ENCODE assay signal across 8 cellular contexts in genomic region chr19:33175886-33176669, GRCh38. TPM values are rescaled to one million over a fixed set of nuclear protein-coding genes. Genes with fewer than 3 reads are reported as not detected.
DNase-seq lines count a peak whose midpoint lies in the region; ATAC-seq and TF ChIP-seq lines count a peak whose summit lies in the region.

No MANE protein-coding gene starts in this region.

- H3K36me3 ChIP-seq in BLaER1 treated with 17β-estradiol and CSF1 and Interleukin-3, amounts not matched to agents 10 nM and 100 nM = 0 out of 22 replicates have a peak, but pooled peaks cover 0 to 5% (median 0%) of the 10 kb centered on the region in 11 experiments
- no peaks in the 10 kb centered on the region for H3K36me3 ChIP-seq in GM23248 (ENCODE audit: low read depth)
- H3K36me3 ChIP-seq in PC-3 (ENCODE audit: low read depth, low read length) = no peaks in the 10 kb centered on the region

- H3K9me3 ChIP-seq in BLaER1 treated with 17β-estradiol and CSF1 and Interleukin-3, amounts not matched to agents 10 nM and 100 nM (replicated peaks in 1 of 11) = no peaks in the 10 kb centered on the region
- H3K9me3 ChIP-seq in GM23248 (ENCODE audit: low read depth) = no peaks in the 10 kb centered on the region
- no peaks in the 10 kb centered on the region for H3K9me3 ChIP-seq in PC-3 (ENCODE audit: low read length)

- peaks cover 12% of the 10 kb centered on the region for H3K27me3 Mint-ChIP-seq in brain

- H3K79me2 ChIP-seq in GM23248 (ENCODE audit: insufficient read depth) (peaks cover 10% of the 10 kb centered on the region), PC-3 (ENCODE audit: low read length) (peaks cover 14% of the 10 kb centered on the region)

- BruUV-seq in PC-3 (replicated peaks; lab: Mats Ljungman, UMichigan) = TSS peak; percentile 55

- intact Hi-C loops in PC-3 (cut with micrococcal nuclease) = loop anchor here (5.0 kb wide), 1 partner anchor 204 kb away; the partner anchor contains the start of genes CEP89 and FAAP24

- H3K36me3 Mint-ChIP-seq in brain = no peaks in the 10 kb centered on the region
- peaks cover 30% of the 10 kb centered on the region for H3K36me3 Mint-ChIP-seq in stimulated activated effector memory CD8-positive, alpha-beta T cell treated with anti-CD3 and anti-CD28 coated beads, Interleukin-12 subunit alpha, Interleukin-12 subunit beta, amount 100 ng/mL, for 72 hours

- H3K27ac Mint-ChIP-seq in brain = peak overlapping the region; percentile 90 to 98 (median 94)
- peak overlapping the region; percentile 100 for H3K27ac Mint-ChIP-seq in stimulated activated effector memory CD8-positive, alpha-beta T cell treated with anti-CD3 and anti-CD28 coated beads, Interleukin-12 subunit alpha, Interleukin-12 subunit beta, amount 100 ng/mL, for 72 hours

- ATAC-seq in PC-3 = no peak
- no peak for ATAC-seq in stimulated activated effector memory CD8-positive, alpha-beta T cell treated with anti-CD3 and anti-CD28 coated beads, Interleukin-12 subunit alpha, Interleukin-12 subunit beta, amount 100 ng/mL, for 72 hours
- no peak for ATAC-seq in HG03442 (IDR thresholded peaks at IDR 0.05; ENCODE audit: unreplicated experiment)

- H4K20me1 ChIP-seq in BLaER1 treated with 17β-estradiol and CSF1 and Interleukin-3, amounts not matched to agents 10 nM and 100 nM = no peaks in the 10 kb centered on the region
- H4K20me1 ChIP-seq in GM23248 (ENCODE audit: insufficient read depth) (no peaks in the 10 kb centered on the region), PC-3 (ENCODE audit: low read length) (no peaks in the 10 kb centered on the region)

- H3K27me3 ChIP-seq in BLaER1 treated with 17β-estradiol and CSF1 and Interleukin-3, amounts not matched to agents 10 nM and 100 nM = no peaks in the 10 kb centered on the region
- H3K27me3 ChIP-seq in GM23248 (replicated peaks; ENCODE audit: insufficient read depth) = no peaks in the 10 kb centered on the region
- no peaks in the 10 kb centered on the region for H3K27me3 ChIP-seq in PC-3 (ENCODE audit: low read length)

- peak overlapping the region; percentile 84 to 98 (median 95) for H3K27ac ChIP-seq in BLaER1 treated with 17β-estradiol and CSF1 and Interleukin-3, amounts not matched to agents 10 nM and 100 nM
- H3K27ac ChIP-seq in GM23248 = peak overlapping the region; percentile 81
- peak overlapping the region; percentile 62 for H3K27ac ChIP-seq in PC-3 (ENCODE audit: low read length)

- POLR2A ChIA-PET in PC-3 (lab: Charles Lee; ENCODE audit: unreplicated experiment) = interaction anchor here (0.6 kb wide), 1 partner anchor 299 kb away, joined by 3 read pairs; no protein-coding TSS in a partner anchor

- TF ChIP-seq CTCF in PC-3 (conservative IDR thresholded peaks at IDR 0.05; ENCODE audit: low read depth, low read length) (no peak), brain (conservative IDR thresholded peaks at IDR 0.05) (peak in 1 of 2 experiments; percentile 33)

- peaks cover 9% of the 10 kb centered on the region for H3F3A ChIP-seq in GM23248 (ENCODE audit: insufficient read depth)
- no peaks in the 10 kb centered on the region for H3F3A ChIP-seq in PC-3 (ENCODE audit: low read length, unreplicated experiment)

- peaks cover 0 to 8% (median 3%) of the 10 kb centered on the region in 5 experiments for H3K9me3 Mint-ChIP-seq in brain
- no peaks in the 10 kb centered on the region for H3K9me3 Mint-ChIP-seq in stimulated activated effector memory CD8-positive, alpha-beta T cell treated with anti-CD3 and anti-CD28 coated beads, Interleukin-12 subunit alpha, Interleukin-12 subunit beta, amount 100 ng/mL, for 72 hours

- H3K4me1 ChIP-seq in BLaER1 treated with 17β-estradiol and CSF1 and Interleukin-3, amounts not matched to agents 10 nM and 100 nM = peaks cover 51 to 75% (median 62%) of the 10 kb centered on the region in 10 experiments
- peaks cover 13% of the 10 kb centered on the region for H3K4me1 ChIP-seq in GM23248 (ENCODE audit: insufficient read depth)
- peaks cover 20% of the 10 kb centered on the region for H3K4me1 ChIP-seq in PC-3 (ENCODE audit: insufficient read depth, low read length)

- H3K4me1 Mint-ChIP-seq in brain = peaks cover 66% of the 10 kb centered on the region
- H3K4me1 Mint-ChIP-seq in stimulated activated effector memory CD8-positive, alpha-beta T cell treated with anti-CD3 and anti-CD28 coated beads, Interleukin-12 subunit alpha, Interleukin-12 subunit beta, amount 100 ng/mL, for 72 hours = peaks cover 48% of the 10 kb centered on the region

- H3K4me2 ChIP-seq in BLaER1 treated with 17β-estradiol and CSF1 and Interleukin-3, amounts not matched to agents 10 nM and 100 nM = peak overlapping the region; percentile 84 to 96 (median 92)
- peak overlapping the region; percentile 66 for H3K4me2 ChIP-seq in GM23248 (ENCODE audit: unreplicated experiment)
- H3K4me2 ChIP-seq in PC-3 (ENCODE audit: low read length) = peak overlapping the region; percentile 93

- H3K4me3 Mint-ChIP-seq in brain = peak overlapping the region; percentile 90 to 97 (median 90)
- peak overlapping the region; percentile 87 for H3K4me3 Mint-ChIP-seq in stimulated activated effector memory CD8-positive, alpha-beta T cell treated with anti-CD3 and anti-CD28 coated beads, Interleukin-12 subunit alpha, Interleukin-12 subunit beta, amount 100 ng/mL, for 72 hours

- H3K9ac ChIP-seq in BLaER1 treated with 17β-estradiol and CSF1 and Interleukin-3, amounts not matched to agents 10 nM and 100 nM = peak overlapping the region; percentile 88 to 98 (median 94)
- H3K9ac ChIP-seq in GM23248 (peak overlapping the region; percentile 91), PC-3 (ENCODE audit: low read length) (peak overlapping the region; percentile 96)

- in situ Hi-C loops in GM23248 (cut with MboI) = no loop called here

- CTCF ChIA-PET in PC-3 (lab: Charles Lee) = interaction anchor here (0.6 kb wide), 1 partner anchor 40 kb away, joined by 6 read pairs; no protein-coding TSS in a partner anchor

- peak overlapping the region; percentile 85 for H2AFZ ChIP-seq in GM23248
- H2AFZ ChIP-seq in PC-3 (ENCODE audit: low read length) = peak overlapping the region; percentile 82

- H3K4me3 ChIP-seq in BLaER1 treated with 17β-estradiol and CSF1 and Interleukin-3, amounts not matched to agents 10 nM and 100 nM = peak overlapping the region; percentile 71 to 89 (median 82)
- H3K4me3 ChIP-seq in GM23248 (peak overlapping the region; percentile 79), PC-3 (ENCODE audit: low read length) (peak overlapping the region; percentile 88)

- DNase-seq in GM23248 (peak; percentile 64), PC-3 (no peak), inferior parietal cortex (ENCODE audit: extremely low spot score) (peak; percentile 11), HuH-7.5 (ENCODE audit: low spot score) (no peak)
- no peak for DNase-seq in stimulated activated effector memory CD8-positive, alpha-beta T cell treated with anti-CD3 and anti-CD28 coated beads, Interleukin-12 subunit alpha, Interleukin-12 subunit beta, amount 100 ng/mL, for 72 hours (ENCODE audit: low spot score in 2 of 2)

- 14 to 15% methylated on average over 24 to 25 of the region's 25 CpGs for WGBS in GM23248 (ENCODE audit: low coverage in 1 of 2, low lambda C conversion rate in 2 of 2, missing lambda C conversion rate in 2 of 2), 2 experiments

- H3K9me2 ChIP-seq in GM23248 (ENCODE audit: insufficient read depth) = no peaks in the 10 kb centered on the region
- H3K9me2 ChIP-seq in PC-3 (replicated peaks; ENCODE audit: low read length) = no peaks in the 10 kb centered on the region

RNA-seq across cellular contexts. Expression of gene LRP3, which starts 18.1 kb away (rescaled TPM):
- total RNA-seq in GM23248 (2014; rRNA removed; shearing (Covaris generic)) = 58.3 and 59.9 TPM in 2 replicates
- polyA plus RNA-seq in GM23248 (2016; fragmentation: Nextera tagmentation; extraction: Ambion mirVana) (2.9 TPM in 2 replicates), brain (ENCODE audit: insufficient read depth, low read depth, low replicate concordance) (240 TPM)
- 20.4 and 25.9 TPM in 2 replicates for total RNA-seq in PC-3 (2014; rRNA removed)

RNA-seq across cellular contexts. Expression of gene WDR88, which starts 44.2 kb away (rescaled TPM):
- not detected in 2 replicates for total RNA-seq in GM23248 (2014; rRNA removed; shearing (Covaris generic))
- polyA plus RNA-seq in GM23248 (2016; fragmentation: Nextera tagmentation; extraction: Ambion mirVana) (0.10 TPM in 2 replicates), brain (ENCODE audit: insufficient read depth, low read depth, low replicate concordance) (not detected)
- not detected in 2 replicates for total RNA-seq in PC-3 (2014; rRNA removed)

RNA-seq across cellular contexts. Expression of gene SLC7A10, which starts 49.6 kb away (rescaled TPM):
- total RNA-seq in GM23248 (2014; rRNA removed; shearing (Covaris generic)) = not detected in 2 replicates
- not detected in 2 replicates for polyA plus RNA-seq in GM23248 (2016; fragmentation: Nextera tagmentation; extraction: Ambion mirVana)
- total RNA-seq in PC-3 (2014; rRNA removed) = not detected in 2 replicates
- polyA plus RNA-seq in brain (ENCODE audit: insufficient read depth, low read depth, low replicate concordance) = 4.7 TPM

Comparison
In these comparisons a context has a peak if more than half of its experiments do, and no peak if none do; other contexts are left out.
1. DNase-seq: peak in GM23248 (single experiment) and inferior parietal cortex (single experiment); none in PC-3 (single experiment), stimulated activated effector memory CD8-positive, alpha-beta T cell treated with anti-CD3 and anti-CD28 coated beads, Interleukin-12 subunit alpha, Interleukin-12 subunit beta, amount 100 ng/mL, for 72 hours (0 of 2) and HuH-7.5 (single experiment).
2. Peak in every context shown above with its lines, with median percentiles within 50 percentile points of each other: H3K27ac ChIP-seq, H3K4me2 ChIP-seq, H3K4me3 ChIP-seq and H3K9ac ChIP-seq.